Comparison of ENCODE assay signal across 16 cellular contexts in the genomic region with DNA sequence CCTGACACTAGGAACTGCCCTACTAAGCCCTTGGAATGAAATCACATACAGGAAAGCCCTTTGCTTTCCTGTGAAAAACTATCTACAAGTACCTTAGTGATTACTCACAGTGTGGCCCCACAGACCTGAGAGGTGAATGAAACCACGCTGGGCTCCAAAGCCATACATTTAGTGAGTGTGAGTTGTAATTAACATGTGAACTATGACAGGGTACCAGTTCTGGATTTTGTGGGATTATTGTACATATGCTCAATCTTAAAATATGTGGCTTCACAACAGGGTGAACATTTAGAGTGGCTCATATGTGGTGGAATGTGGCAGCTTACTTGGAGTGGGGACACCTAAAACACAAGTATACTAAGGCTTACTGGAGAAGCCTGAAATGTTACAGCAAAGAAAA. TPM values are rescaled to one million over a fixed set of nuclear protein-coding genes. Genes with fewer than 3 reads are reported as not detected.
DNase-seq lines count a peak whose midpoint lies in the region; ATAC-seq, FAIRE-seq and TF ChIP-seq lines count a peak whose summit lies in the region.
"Had no signal": no experiment of that assay in that cellular context is flagged by ENCODE, and none has a peak within 500 bp of the region (broad histone marks: within the 10 kb centered on the region; RNA-seq: fewer than 3 reads in every experiment).

No MANE protein-coding gene starts in this region.

- DNase-seq in activated CD4-positive, alpha-beta memory T cell treated with anti-CD3 and anti-CD28 coated beads for 36 hours: peak; percentile 16
- DNase-seq in activated CD4-positive, alpha-beta memory T cell treated with anti-CD3 and anti-CD28 coated beads, Interleukin-2, amount 10 ng/mL, durations not matched to agents 7 days and 5 days: no peak
- DNase-seq in IMR-90 (no peak), bronchial epithelial cell (ENCODE audit: low read depth) (peak; percentile 57), MM.1S (no peak), nephron progenitor cell (no peak), NCI-H2029 (lab: John Stamatoyannopoulos, UW) (no peak)
- DNase-seq in stimulated activated CD8-positive, alpha-beta memory T cell treated with anti-CD3 and anti-CD28 coated beads, Interleukin-4, amount 100 ng/mL, for 48 hours: peak; percentile 26
- DNase-seq: CD8-positive, alpha-beta T cell; MV-4-11; NCI-H524 treated with DMSO at 0.1 percent for 48 hours; OCI-M1; stimulated activated CD4-positive, alpha-beta T cell treated with anti-CD3 and anti-CD28 coated beads, Interleukin-1b, Interleukin-23, amount 100 ng/mL, for 48 hours; uterus had no signal

- H3K4me1 ChIP-seq in IMR-90 (ENCODE audit: control insufficient read depth, insufficient read depth, low read length): no peaks in the 10 kb centered on the region
- no peaks in the 10 kb centered on the region for H3K4me1 ChIP-seq in MM.1S (ENCODE audit: low read length)
- H3K4me1 ChIP-seq: uterus had no signal

- intact Hi-C loops in activated CD4-positive, alpha-beta memory T cell treated with anti-CD3 and anti-CD28 coated beads for 36 hours (cut with micrococcal nuclease): no loop called here
- intact Hi-C loops in IMR-90 (cut with micrococcal nuclease): loop anchor here (10.0 kb wide), 1 partner anchor 59 kb away; no protein-coding TSS in a partner anchor

- H3K79me1 ChIP-seq in IMR-90 (ENCODE audit: low read depth in 1 of 2, low read length in 2 of 2): peaks cover 9 to 15% of the 10 kb centered on the region in 2 experiments; a peak in 3 of 4 replicates

- H3K14ac ChIP-seq in IMR-90 (replicated peaks; ENCODE audit: low read depth, low read length): no peak overlapping the region

- H3K4ac ChIP-seq in IMR-90 (ENCODE audit: low read depth, low read length): no peak overlapping the region; the same call in 1 of the 2 replicates

- H4K5ac ChIP-seq in IMR-90 (ENCODE audit: low read depth, low read length): no peak overlapping the region

- no peak overlapping the region for H4K91ac ChIP-seq in IMR-90 (ENCODE audit: insufficient read depth, low read depth, low read length)

- no peaks in the 10 kb centered on the region for H3K9me3 ChIP-seq in IMR-90 (ENCODE audit: control insufficient read depth, insufficient read depth, low read length)
- H3K9me3 ChIP-seq in MM.1S (replicated peaks; ENCODE audit: insufficient read depth, low read length): no peaks in the 10 kb centered on the region
- H3K9me3 ChIP-seq: right atrium auricular region, uterus had no signal

- TF ChIP-seq POLR2A in IMR-90 (IDR thresholded peaks at IDR 0.05; ENCODE audit: low read depth, low read length): no peak

- no peaks in the 10 kb centered on the region for H3K27me3 Mint-ChIP-seq in activated CD4-positive, alpha-beta memory T cell treated with anti-CD3 and anti-CD28 coated beads for 36 hours
- no peaks in the 10 kb centered on the region for H3K27me3 Mint-ChIP-seq in activated CD4-positive, alpha-beta memory T cell treated with anti-CD3 and anti-CD28 coated beads, Interleukin-2, amount 10 ng/mL, durations not matched to agents 7 days and 5 days
- peaks cover 4% of the 10 kb centered on the region for H3K27me3 Mint-ChIP-seq in nephron progenitor cell (ENCODE audit: low read depth, poor library complexity)
- H3K27me3 Mint-ChIP-seq: IgD-negative memory B cell had no signal

- no peaks in the 10 kb centered on the region for H3F3A ChIP-seq in MM.1S (ENCODE audit: insufficient read depth, low read length)

- dilution Hi-C loops in IMR-90 (cut with HindIII; ENCODE audit: low sequenced_read_pairs, unreplicated experiment): no loop called here

- no peak for FAIRE-seq in bronchial epithelial cell (lab: Jason Lieb, UNC)

- no peak overlapping the region for H3K4me3 Mint-ChIP-seq in activated CD4-positive, alpha-beta memory T cell treated with anti-CD3 and anti-CD28 coated beads for 36 hours
- no peak overlapping the region for H3K4me3 Mint-ChIP-seq in activated CD4-positive, alpha-beta memory T cell treated with anti-CD3 and anti-CD28 coated beads, Interleukin-2, amount 10 ng/mL, durations not matched to agents 7 days and 5 days
- H3K4me3 Mint-ChIP-seq in nephron progenitor cell: no peak overlapping the region
- H3K4me3 Mint-ChIP-seq: CD8-positive, alpha-beta T cell had no signal

- H3K9me2 ChIP-seq in MM.1S (replicated peaks; ENCODE audit: insufficient read depth, low read length): no peaks in the 10 kb centered on the region

- no peak overlapping the region for H3K56ac ChIP-seq in IMR-90 (ENCODE audit: extremely low read depth, insufficient read depth, low read length)

- no CpG with 5 or more reads among the region's 1 CpG for WGBS in IMR-90 (ENCODE audit: extremely low coverage in 2 of 2, insufficient read length in 1 of 2), 2 experiments

- H2BK120ac ChIP-seq in IMR-90 (ENCODE audit: low read depth, low read length): no peak overlapping the region

- H3K27me3 ChIP-seq in IMR-90 (ENCODE audit: control insufficient read depth, insufficient read depth, low read length): no peaks in the 10 kb centered on the region
- no peaks in the 10 kb centered on the region for H3K27me3 ChIP-seq in bronchial epithelial cell (ENCODE audit: control insufficient read depth, insufficient read depth, low read length)
- no peaks in the 10 kb centered on the region for H3K27me3 ChIP-seq in MM.1S (replicated peaks; ENCODE audit: insufficient read depth, low read length)
- H3K27me3 ChIP-seq: right atrium auricular region, uterus had no signal

- H3K79me2 ChIP-seq in MM.1S (ENCODE audit: low read length): no peaks in the 10 kb centered on the region

- H3K36me3 Mint-ChIP-seq in activated CD4-positive, alpha-beta memory T cell treated with anti-CD3 and anti-CD28 coated beads for 36 hours: no peaks in the 10 kb centered on the region
- no peaks in the 10 kb centered on the region for H3K36me3 Mint-ChIP-seq in activated CD4-positive, alpha-beta memory T cell treated with anti-CD3 and anti-CD28 coated beads, Interleukin-2, amount 10 ng/mL, durations not matched to agents 7 days and 5 days (ENCODE audit: low read depth)
- H3K36me3 Mint-ChIP-seq in nephron progenitor cell (ENCODE audit: low read depth): peaks cover 26% of the 10 kb centered on the region
- H3K36me3 Mint-ChIP-seq: CD8-positive, alpha-beta T cell had no signal

- H3K23ac ChIP-seq in IMR-90 (ENCODE audit: low read depth, low read length): no peak overlapping the region

- H3K18ac ChIP-seq in IMR-90 (ENCODE audit: low read depth, low read length): no peak overlapping the region

- peaks cover 3% of the 10 kb centered on the region; the same call in 1 of the 2 replicates for H3K9me1 ChIP-seq in IMR-90 (ENCODE audit: insufficient read depth, low read length)

- H3K4me3 ChIP-seq in IMR-90 (ENCODE audit: insufficient read depth, low read depth, low read length): no peak overlapping the region
- no peak overlapping the region for H3K4me3 ChIP-seq in bronchial epithelial cell (ENCODE audit: low read depth, low read length)
- no peak overlapping the region for H3K4me3 ChIP-seq in MM.1S (ENCODE audit: low read length)
- H3K4me3 ChIP-seq: right atrium auricular region, uterus had no signal

- H2AFZ ChIP-seq in IMR-90 (replicated peaks; ENCODE audit: low read length, poor library complexity): no peak overlapping the region
- no peak overlapping the region for H2AFZ ChIP-seq in MM.1S (ENCODE audit: low read length)

- H4K20me1 ChIP-seq in IMR-90 (ENCODE audit: insufficient read depth, low read length) (no peaks in the 10 kb centered on the region; the same call in 1 of the 2 replicates), MM.1S (ENCODE audit: insufficient read depth, low read length) (no peaks in the 10 kb centered on the region)

- TF ChIP-seq CTCF in IMR-90 (conservative IDR thresholded peaks at IDR 0.05; ENCODE audit: low read depth, low read length): no peak
- TF ChIP-seq CTCF in bronchial epithelial cell (IDR thresholded peaks at IDR 0.05; ENCODE audit: insufficient read depth, low read length, severe bottlenecking): no peak
- no peak for TF ChIP-seq CTCF in MM.1S (IDR thresholded peaks at IDR 0.05; ENCODE audit: low read length)
- TF ChIP-seq CTCF in nephron progenitor cell (IDR thresholded peaks at IDR 0.05): no peak

- no peak overlapping the region for H2AK9ac ChIP-seq in IMR-90 (replicated peaks; ENCODE audit: low read depth, low read length, poor library complexity)

- no peak overlapping the region for H2AK5ac ChIP-seq in IMR-90 (ENCODE audit: low read depth, low read length)

- no peak overlapping the region for H2BK15ac ChIP-seq in IMR-90 (ENCODE audit: low read depth, low read length)

- no peak overlapping the region for H2BK20ac ChIP-seq in IMR-90 (ENCODE audit: low read depth, low read length)

- H3K9ac ChIP-seq in IMR-90 (ENCODE audit: low read depth, low read length) (no peak overlapping the region), MM.1S (ENCODE audit: low read length) (no peak overlapping the region)

- H3K9me3 Mint-ChIP-seq in activated CD4-positive, alpha-beta memory T cell treated with anti-CD3 and anti-CD28 coated beads for 36 hours: no peaks in the 10 kb centered on the region
- H3K9me3 Mint-ChIP-seq in activated CD4-positive, alpha-beta memory T cell treated with anti-CD3 and anti-CD28 coated beads, Interleukin-2, amount 10 ng/mL, durations not matched to agents 7 days and 5 days: no peaks in the 10 kb centered on the region
- H3K9me3 Mint-ChIP-seq in nephron progenitor cell: no peaks in the 10 kb centered on the region
- H3K9me3 Mint-ChIP-seq: CD8-positive, alpha-beta T cell; IgD-negative memory B cell had no signal

- H3K4me1 Mint-ChIP-seq in activated CD4-positive, alpha-beta memory T cell treated with anti-CD3 and anti-CD28 coated beads for 36 hours (ENCODE audit: low read depth): peaks cover 3% of the 10 kb centered on the region
- H3K4me1 Mint-ChIP-seq in activated CD4-positive, alpha-beta memory T cell treated with anti-CD3 and anti-CD28 coated beads, Interleukin-2, amount 10 ng/mL, durations not matched to agents 7 days and 5 days: no peaks in the 10 kb centered on the region
- peaks cover 50% of the 10 kb centered on the region for H3K4me1 Mint-ChIP-seq in nephron progenitor cell

- no peak overlapping the region for H3K27ac Mint-ChIP-seq in activated CD4-positive, alpha-beta memory T cell treated with anti-CD3 and anti-CD28 coated beads for 36 hours
- H3K27ac Mint-ChIP-seq in activated CD4-positive, alpha-beta memory T cell treated with anti-CD3 and anti-CD28 coated beads, Interleukin-2, amount 10 ng/mL, durations not matched to agents 7 days and 5 days: no peak overlapping the region
- H3K27ac Mint-ChIP-seq in nephron progenitor cell: no peak overlapping the region
- H3K27ac Mint-ChIP-seq: CD8-positive, alpha-beta T cell; IgD-negative memory B cell had no signal

- H3K36me3 ChIP-seq in IMR-90 (ENCODE audit: control insufficient read depth, insufficient read depth, low read length): no peaks in the 10 kb centered on the region
- no peaks in the 10 kb centered on the region for H3K36me3 ChIP-seq in bronchial epithelial cell (ENCODE audit: control insufficient read depth, insufficient read depth, low read length)
- no peaks in the 10 kb centered on the region for H3K36me3 ChIP-seq in MM.1S (replicated peaks; ENCODE audit: insufficient read depth, low read length)
- H3K36me3 ChIP-seq: right atrium auricular region, uterus had no signal

- no peak overlapping the region for H2BK5ac ChIP-seq in IMR-90 (ENCODE audit: low read depth, low read length, poor library complexity, severe bottlenecking)

- H3K27ac ChIP-seq in IMR-90 (ENCODE audit: insufficient read depth, low read length) (no peak overlapping the region), MM.1S (ENCODE audit: low read length) (no peak overlapping the region)
- H3K27ac ChIP-seq: right atrium auricular region, uterus had no signal

- no peak overlapping the region for H4K8ac ChIP-seq in IMR-90 (ENCODE audit: low read depth in 2 of 2, low read length in 2 of 2)

- in situ Hi-C loops in IMR-90 (cut with MboI; ENCODE audit: low sequenced_read_pairs): no loop called here

- POLR2A ChIA-PET in activated CD4-positive, alpha-beta memory T cell treated with anti-CD3 and anti-CD28 coated beads for 36 hours (lab: Charles Lee): no interaction called here
- POLR2A ChIA-PET in activated CD4-positive, alpha-beta memory T cell treated with anti-CD3 and anti-CD28 coated beads, Interleukin-2, amount 10 ng/mL, durations not matched to agents 7 days and 5 days (lab: Charles Lee): no interaction called here
- POLR2A ChIA-PET in IMR-90 (lab: Charles Lee; ENCODE audit: unreplicated experiment): no interaction called here

- BruUV-seq in IMR-90 (replicated peaks; lab: Mats Ljungman, UMichigan): no TSS peak

- H3K4me2 ChIP-seq in IMR-90 (ENCODE audit: low read depth, low read length): no peak overlapping the region
- H3K4me2 ChIP-seq in MM.1S (ENCODE audit: low read depth, low read length): no peak overlapping the region

- ATAC-seq in IMR-90 (ENCODE audit: low read depth): peak; percentile 62
- ATAC-seq: CD8-positive, alpha-beta T cell had no signal

- no peak for TF ChIP-seq RAD21 in IMR-90 (IDR thresholded peaks at IDR 0.05; ENCODE audit: low read length)

- CTCF ChIA-PET in activated CD4-positive, alpha-beta memory T cell treated with anti-CD3 and anti-CD28 coated beads for 36 hours (lab: Charles Lee): no interaction called here
- CTCF ChIA-PET in activated CD4-positive, alpha-beta memory T cell treated with anti-CD3 and anti-CD28 coated beads, Interleukin-2, amount 10 ng/mL, durations not matched to agents 7 days and 5 days (lab: Charles Lee): no interaction called here
- CTCF ChIA-PET in IMR-90 (lab: Yijun Ruan, JAX): no interaction called here

RNA-seq across cellular contexts. Expression of gene KCTD1, which starts 12.3 kb away (rescaled TPM):
- 1 to 10 TPM; 2.5 to 3.2 TPM for total RNA-seq in activated CD4-positive, alpha-beta memory T cell treated with anti-CD3 and anti-CD28 coated beads for 36 hours
- total RNA-seq in activated CD4-positive, alpha-beta memory T cell treated with anti-CD3 and anti-CD28 coated beads, Interleukin-2, amount 10 ng/mL, durations not matched to agents 7 days and 5 days: 1 to 10 TPM; 4.4 to 5.6 TPM
- total RNA-seq in IMR-90 (2012; rRNA removed) (4.7 and 5.0 TPM in 2 replicates), bronchial epithelial cell (16.6 and 21.1 TPM in 2 replicates)
- 5.8 and 7.3 TPM in 2 replicates for polyA plus RNA-seq in IMR-90 (2012; rRNA removed)
- 5.6 and 12.3 TPM in 2 replicates for polyA plus RNA-seq in IMR-90 (2012; cell fraction: cytosol; rRNA removed)
- polyA plus RNA-seq in IMR-90 (2012; cell fraction: nucleus; rRNA removed; ENCODE audit: low replicate concordance): 4.9 and 5.0 TPM in 2 replicates

Comparison
In these comparisons a context has a peak if more than half of its experiments do, and no peak if none do; other contexts are left out.
1. DNase-seq: peak in activated CD4-positive, alpha-beta memory T cell treated with anti-CD3 and anti-CD28 coated beads for 36 hours (single experiment), bronchial epithelial cell (single experiment) and stimulated activated CD8-positive, alpha-beta memory T cell treated with anti-CD3 and anti-CD28 coated beads, Interleukin-4, amount 100 ng/mL, for 48 hours (single experiment); none in activated CD4-positive, alpha-beta memory T cell treated with anti-CD3 and anti-CD28 coated beads, Interleukin-2, amount 10 ng/mL, durations not matched to agents 7 days and 5 days (single experiment), IMR-90 (single experiment), MM.1S (single experiment), nephron progenitor cell (single experiment) and NCI-H2029 (single experiment).